8 cellular contexts compared by ENCODE assay signal in genomic region chr18:49250819-49251388, GRCh38.
DNase-seq lines count a peak whose midpoint lies in the region; ATAC-seq and TF ChIP-seq lines count a peak whose summit lies in the region.

No MANE protein-coding gene starts in this region.

- no peaks in the 10 kb centered on the region for H3K27me3 ChIP-seq in A673 (replicated peaks; ENCODE audit: insufficient read depth, low read depth, low read length, poor library complexity)

- DNase-seq in A673 (ENCODE audit: low spot score) = peak; percentile 60
- DNase-seq in SK-MEL-5 (ENCODE audit: low read depth, low spot score) = peak; percentile 64
- no peak for DNase-seq in left ventricle myocardium superior
- DNase-seq in NCI-H187 treated with DMSO at 0.1 percent for 48 hours (lab: John Stamatoyannopoulos, UW) = no peak
- DNase-seq in GM10248 (ENCODE audit: extremely low spot score) = no peak
- DNase-seq in RPMI8226 = no peak
- no peak for DNase-seq in mesenteric fat pad (ENCODE audit: low spot score)

- in situ Hi-C loops in SK-MEL-5 (cut with HindIII; ENCODE audit: low pct_unique_long_range_greater_than_20kb, low sequenced_read_pairs) = no loop called here

- no peak overlapping the region for H3K4me3 ChIP-seq in A673 (ENCODE audit: low read depth, low read length, poor library complexity, severe bottlenecking)
- no peak overlapping the region for H3K4me3 ChIP-seq in GM12875 (ENCODE audit: low read depth, low read length)

- no peak overlapping the region for H3K27ac ChIP-seq in A673 (ENCODE audit: low read depth, low read length, poor library complexity, severe bottlenecking)

- peaks cover 3% of the 10 kb centered on the region for H3K9me3 ChIP-seq in A673 (ENCODE audit: low read depth, low read length, poor library complexity, severe bottlenecking)

- TF ChIP-seq CTCF in A673 (conservative IDR thresholded peaks at IDR 0.05; ENCODE audit: low read depth, low read length) (peak; percentile 69), GM12875 (IDR thresholded peaks at IDR 0.05; ENCODE audit: borderline replicate concordance, insufficient read depth, low read depth, low read length) (peak; percentile 38; the same call in 1 of the 2 replicates), GM10248 (IDR thresholded peaks at IDR 0.05; ENCODE audit: control extremely low read depth, extremely low read depth, low read depth, missing control alignments) (no peak)

- POLR2A ChIA-PET in A673 (lab: Charles Lee; ENCODE audit: low non-redundant PET) = no interaction called here
- POLR2A ChIA-PET in GM10248 (lab: Yijun Ruan, JAX) = no interaction called here

- no peaks in the 10 kb centered on the region for H3K36me3 ChIP-seq in A673 (ENCODE audit: insufficient read depth, low read length, poor library complexity, severe bottlenecking)

- H3K4me1 ChIP-seq in A673 (ENCODE audit: insufficient read depth, low read length, poor library complexity, severe bottlenecking) = peaks cover 34% of the 10 kb centered on the region

- no TSS peak for BruUV-seq in A673 (replicated peaks; lab: Mats Ljungman, UMichigan)

- ATAC-seq in left ventricle myocardium superior = peak; percentile 41

- CTCF ChIA-PET in A673 (lab: Charles Lee) = interaction anchor here (1.1 kb wide), 1 partner anchor 608 kb away, joined by 6 read pairs; no protein-coding TSS in a partner anchor
- CTCF ChIA-PET in GM10248 (lab: Yijun Ruan, JAX) = interaction anchor here (3.4 kb wide), 1 partner anchor 12 kb away, joined by 12 read pairs; no protein-coding TSS in a partner anchor

- intact Hi-C loops in A673 (cut with micrococcal nuclease; ENCODE audit: unreplicated experiment) (loop anchor here (2.0 kb wide), 1 partner anchor 164 kb away; no protein-coding TSS in a partner anchor), left ventricle myocardium superior (cut with micrococcal nuclease) (no loop called here)

Comparison
In these comparisons a context has a peak if more than half of its experiments do, and no peak if none do; other contexts are left out.
1. DNase-seq: peak in A673 (single experiment) and SK-MEL-5 (single experiment); none in left ventricle myocardium superior (single experiment), NCI-H187 treated with DMSO at 0.1 percent for 48 hours (single experiment), GM10248 (single experiment), RPMI8226 (single experiment) and mesenteric fat pad (single experiment).